11 cellular contexts compared by ENCODE assay signal in the genomic region with DNA sequence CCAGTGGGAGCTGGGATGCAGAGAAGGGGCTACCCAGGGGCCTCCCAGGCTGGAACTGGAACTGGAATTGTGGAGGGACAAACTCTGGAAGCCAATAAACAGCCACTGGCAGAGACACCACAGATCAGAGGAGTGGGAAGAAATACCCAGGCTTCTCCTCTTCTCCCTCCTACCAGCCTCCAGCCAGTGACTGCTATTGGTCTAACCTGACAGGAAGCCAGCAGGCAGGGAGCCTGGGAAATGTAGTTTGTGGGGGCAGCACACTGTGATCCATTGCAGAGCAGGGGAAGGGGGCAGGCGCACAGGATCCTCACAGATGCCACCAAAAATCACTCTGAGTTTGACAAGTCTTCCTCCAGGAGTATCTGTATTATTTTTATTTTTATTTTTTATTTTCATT. TPM values are rescaled to one million over a fixed set of nuclear protein-coding genes. Genes with fewer than 3 reads are reported as not detected.
A peak's percentile ranks its signal among the peaks of the same experiment; 100 is the strongest.
DNase-seq lines count a peak whose midpoint lies in the region; ATAC-seq, FAIRE-seq and TF ChIP-seq lines count a peak whose summit lies in the region.
"Had no signal": no experiment of that assay in that cellular context is flagged by ENCODE, and none has a peak within 500 bp of the region (broad histone marks: within the 10 kb centered on the region; RNA-seq: fewer than 3 reads in every experiment).

No MANE protein-coding gene starts in this region.

- H3K9me3 ChIP-seq in endothelial cell of umbilical vein (replicated peaks; ENCODE audit: control insufficient read depth, insufficient read depth, low read length), result no peaks in the 10 kb centered on the region
- H3K9me3 ChIP-seq in testis, result no peaks in the 10 kb centered on the region
- H3K9me3 ChIP-seq: body of pancreas had no signal

- no peaks in the 10 kb centered on the region for H4K20me1 ChIP-seq in endothelial cell of umbilical vein (replicated peaks; ENCODE audit: control insufficient read depth, extremely low read depth, insufficient read depth, low read length)

- ATAC-seq in GM21526 (IDR thresholded peaks at IDR 0.05; ENCODE audit: low FRiP score, unreplicated experiment) (no peak), HG02970 (IDR thresholded peaks at IDR 0.05; ENCODE audit: low FRiP score, unreplicated experiment) (no peak)
- ATAC-seq: body of pancreas had no signal

- TF ChIP-seq POLR2A in GM12891 (IDR thresholded peaks at IDR 0.05; ENCODE audit: low read depth, low read length) (no peak), endothelial cell of umbilical vein (IDR thresholded peaks at IDR 0.05; ENCODE audit: low read depth, low read length) (no peak), testis (IDR thresholded peaks at IDR 0.05) (no peak)

- H3K9me1 ChIP-seq in endothelial cell of umbilical vein (replicated peaks; ENCODE audit: control insufficient read depth, extremely low read depth, insufficient read depth, low read length), result no peaks in the 10 kb centered on the region

- H3K79me2 ChIP-seq in endothelial cell of umbilical vein (ENCODE audit: control insufficient read depth, insufficient read depth, low read length), result no peaks in the 10 kb centered on the region

- H3K27ac ChIP-seq in endothelial cell of umbilical vein (ENCODE audit: insufficient read depth, low read depth, low read length) (no peak overlapping the region), testis (no peak overlapping the region)
- H3K27ac ChIP-seq: body of pancreas had no signal

- H3K36me3 ChIP-seq in endothelial cell of umbilical vein (ENCODE audit: control insufficient read depth in 2 of 2, extremely low read depth in 1 of 2, insufficient read depth in 2 of 2, low read length in 2 of 2), result no peaks in the 10 kb centered on the region
- H3K36me3 ChIP-seq in testis (ENCODE audit: low read depth, missing control alignments), result no peaks in the 10 kb centered on the region

- DNase-seq in AG20443 (ENCODE audit: low spot score), result peak; percentile 48
- DNase-seq in GM12891 (ENCODE audit: insufficient read length, low spot score), result peak; percentile 51
- peak; percentile 49 to 71 for DNase-seq in NCI-H526 (lab: John Stamatoyannopoulos, UW)
- DNase-seq in endothelial cell of umbilical vein (ENCODE audit: low read depth, low spot score), result peak; percentile 24
- DNase-seq in T-helper 9 cell, result no peak
- DNase-seq in testis, result no peak
- DNase-seq: NCI-H1048 had no signal

- H3K27me3 ChIP-seq in endothelial cell of umbilical vein (ENCODE audit: control insufficient read depth in 2 of 2, insufficient read depth in 2 of 2, low read length in 2 of 2), result peaks cover 3 to 11% of the 10 kb centered on the region in 2 experiments
- no peaks in the 10 kb centered on the region for H3K27me3 ChIP-seq in testis
- H3K27me3 ChIP-seq: body of pancreas had no signal

- no peaks in the 10 kb centered on the region for H3K4me1 ChIP-seq in endothelial cell of umbilical vein (ENCODE audit: control insufficient read depth, extremely low read depth, insufficient read depth, low read length)
- no peaks in the 10 kb centered on the region for H3K4me1 ChIP-seq in testis
- H3K4me1 ChIP-seq: body of pancreas had no signal

- POLR2A ChIA-PET in endothelial cell of umbilical vein (lab: Charles Lee), result no interaction called here

- no peak overlapping the region for H2AFZ ChIP-seq in endothelial cell of umbilical vein (ENCODE audit: low read depth, low read length)

- dilution Hi-C loops in endothelial cell of umbilical vein (cut with MboI; ENCODE audit: extremely low pct_ligation_motif_present, low sequenced_read_pairs), result no loop called here

- H3K4me3 ChIP-seq in endothelial cell of umbilical vein (replicated peaks in 1 of 3; ENCODE audit: insufficient read depth in 1 of 3, low read depth in 1 of 3, low read length in 3 of 3) (no peak overlapping the region), testis (no peak overlapping the region)
- H3K4me3 ChIP-seq: body of pancreas had no signal

- no TSS peak for BruUV-seq in endothelial cell of umbilical vein (replicated peaks; lab: Mats Ljungman, UMichigan)

- TF ChIP-seq CTCF in endothelial cell of umbilical vein (IDR thresholded peaks at IDR 0.05; ENCODE audit: extremely low read depth in 1 of 2, insufficient read depth in 1 of 2, low read depth in 1 of 2, low read length in 2 of 2) (no peak), testis (IDR thresholded peaks at IDR 0.05) (no peak)

- H3K9ac ChIP-seq in endothelial cell of umbilical vein (replicated peaks; ENCODE audit: extremely low read depth, insufficient read depth, low read length), result no peak overlapping the region

- CTCF ChIA-PET in endothelial cell of umbilical vein (lab: Charles Lee), result no interaction called here

- H3K4me2 ChIP-seq in endothelial cell of umbilical vein (ENCODE audit: insufficient read depth, low read length), result no peak overlapping the region

- 38 to 78% methylated on average over 1 of the region's 1 CpG for WGBS in testis, 2 donors

- intact Hi-C loops in endothelial cell of umbilical vein (cut with micrococcal nuclease), result no loop called here
- intact Hi-C loops in testis (cut with DNase I; ENCODE audit: low total_unique reads), result no loop called here

- FAIRE-seq in GM12891 (lab: Jason Lieb, UNC), result no peak
- FAIRE-seq in endothelial cell of umbilical vein (lab: Jason Lieb, UNC), result peak; percentile 38

TF ChIP-seq in GM12891, 5 proteins besides CTCF, POLR2A, EP300 and RAD21:
- TF ChIP-seq PAX5 (IDR thresholded peaks at IDR 0.05; ENCODE audit: insufficient read depth, low read length, severe bottlenecking) (no peak), TAF1 (IDR thresholded peaks at IDR 0.05; ENCODE audit: low read depth, low read length) (no peak), POLR2AphosphoS5 (IDR thresholded peaks at IDR 0.05; ENCODE audit: low read depth, low read length) (no peak), SPI1 (IDR thresholded peaks at IDR 0.05; ENCODE audit: low read depth, low read length) (no peak), POU2F2 (IDR thresholded peaks at IDR 0.05; ENCODE audit: low read depth, low read length) (no peak)

TF ChIP-seq in endothelial cell of umbilical vein, 7 proteins besides CTCF, POLR2A, EP300 and RAD21:
- no peak for TF ChIP-seq POLR2AphosphoS5 (IDR thresholded peaks at IDR 0.05; ENCODE audit: insufficient read depth, low read depth, low read length)
- TF ChIP-seq, protein P1, sequence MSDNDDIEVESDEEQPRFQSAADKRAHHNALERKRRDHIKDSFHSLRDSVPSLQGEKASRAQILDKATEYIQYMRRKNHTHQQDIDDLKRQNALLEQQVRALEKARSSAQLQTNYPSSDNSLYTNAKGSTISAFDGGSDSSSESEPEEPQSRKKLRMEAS (IDR thresholded peaks at IDR 0.05; ENCODE audit: insufficient read depth, insufficient read length), result no peak

RNA-seq across cellular contexts. Expression of a gene that starts 12.1 kb away (rescaled TPM):
- polyA plus RNA-seq in GM12891 (2012; ENCODE audit: low read depth, missing spikeins), result not detected
- not detected in 2 replicates for total RNA-seq in endothelial cell of umbilical vein
- not detected in 2 replicates for polyA plus RNA-seq in endothelial cell of umbilical vein
- not detected in 2 replicates for polyA plus RNA-seq in endothelial cell of umbilical vein (2011; cell fraction: cytosol; rRNA removed)
- polyA plus RNA-seq in endothelial cell of umbilical vein (2011; cell fraction: nucleus; rRNA removed), result not detected in 2 replicates
- not detected in 2 replicates for polyA plus RNA-seq in endothelial cell of umbilical vein (2012)
- polyA minus RNA-seq in endothelial cell of umbilical vein, result not detected in 2 replicates
- polyA minus RNA-seq in endothelial cell of umbilical vein (2011; cell fraction: cytosol; rRNA and poly(A)+ RNA removed), result not detected
- polyA minus RNA-seq in endothelial cell of umbilical vein (2011; cell fraction: nucleus; rRNA and poly(A)+ RNA removed), result not detected in 2 replicates
- total RNA-seq in testis, result not detected
- not detected for polyA plus RNA-seq in testis (ENCODE audit: insufficient read depth, low read depth, low replicate concordance)
- total RNA-seq: body of pancreas, mononuclear cell had no signal

RNA-seq across cellular contexts. Expression of a gene that starts 26.9 kb away (rescaled TPM):
- polyA plus RNA-seq in GM12891 (2012; ENCODE audit: low read depth, missing spikeins), result 20.9 TPM
- total RNA-seq in endothelial cell of umbilical vein (81.8 and 84.3 TPM in 2 replicates), testis (10 to 100 TPM; 71.2 to 77.0 TPM)
- polyA plus RNA-seq in endothelial cell of umbilical vein (54.9 and 61.1 TPM in 2 replicates), testis (ENCODE audit: insufficient read depth, low read depth, low replicate concordance) (89.5 TPM)
- 51.9 and 65.9 TPM in 2 replicates for polyA plus RNA-seq in endothelial cell of umbilical vein (2011; cell fraction: cytosol; rRNA removed)
- 178 and 190 TPM in 2 replicates for polyA plus RNA-seq in endothelial cell of umbilical vein (2011; cell fraction: nucleus; rRNA removed)
- 38.6 and 40.5 TPM in 2 replicates for polyA plus RNA-seq in endothelial cell of umbilical vein (2012)
- 75.4 and 78.6 TPM in 2 replicates for polyA minus RNA-seq in endothelial cell of umbilical vein
- 18.9 TPM for polyA minus RNA-seq in endothelial cell of umbilical vein (2011; cell fraction: cytosol; rRNA and poly(A)+ RNA removed)
- polyA minus RNA-seq in endothelial cell of umbilical vein (2011; cell fraction: nucleus; rRNA and poly(A)+ RNA removed), result 88.2 and 102 TPM in 2 replicates

Comparison
In these comparisons a context has a peak if more than half of its experiments do, and no peak if none do; other contexts are left out.
1. DNase-seq: peak in AG20443 (single experiment), GM12891 (single experiment), NCI-H526 (2 of 2) and endothelial cell of umbilical vein (single experiment); none in T-helper 9 cell (single experiment) and testis (single experiment).